Comparison of ENCODE assay signal across 1 cellular context in the genomic region with DNA sequence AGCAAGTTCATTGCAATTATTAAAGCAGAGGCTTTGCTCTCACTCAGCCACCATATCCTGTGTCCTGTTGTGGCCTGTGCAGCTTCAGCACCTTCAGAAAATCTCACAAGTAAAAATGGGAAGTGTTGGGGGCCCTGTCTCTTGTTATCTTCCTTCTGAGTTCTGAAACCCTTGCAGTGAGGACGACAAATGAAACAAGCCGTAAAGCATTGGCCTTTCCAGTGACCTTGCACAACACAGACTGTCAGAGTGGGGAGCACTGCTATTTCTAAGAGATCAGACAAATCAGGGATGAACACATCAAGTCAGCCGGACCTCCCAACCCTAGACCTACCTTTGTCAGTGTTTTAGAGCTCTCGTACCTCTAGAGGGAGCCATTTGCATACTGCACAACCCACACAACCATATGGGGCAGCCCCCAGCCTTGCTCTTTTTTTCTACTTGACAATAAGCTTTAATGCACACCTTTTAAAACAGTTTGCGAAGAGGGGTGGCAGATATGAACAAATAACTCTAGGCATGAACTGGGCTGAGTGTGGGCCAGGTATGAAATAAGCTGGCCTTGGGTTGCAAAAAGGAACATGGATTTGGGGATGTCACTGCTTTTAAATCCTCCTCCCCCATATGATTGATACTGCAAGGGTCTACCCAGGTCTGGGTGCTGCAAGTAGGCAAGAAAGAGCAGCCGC.
A peak's percentile ranks its signal among the peaks of the same experiment; 100 is the strongest.
TF ChIP-seq lines count a peak whose summit lies in the region.

No MANE protein-coding gene starts in this region.

TF ChIP-seq in K562, 482 proteins besides CTCF, POLR2A, EP300 and RAD21 (continued from another document):
- TF ChIP-seq, protein P1, sequence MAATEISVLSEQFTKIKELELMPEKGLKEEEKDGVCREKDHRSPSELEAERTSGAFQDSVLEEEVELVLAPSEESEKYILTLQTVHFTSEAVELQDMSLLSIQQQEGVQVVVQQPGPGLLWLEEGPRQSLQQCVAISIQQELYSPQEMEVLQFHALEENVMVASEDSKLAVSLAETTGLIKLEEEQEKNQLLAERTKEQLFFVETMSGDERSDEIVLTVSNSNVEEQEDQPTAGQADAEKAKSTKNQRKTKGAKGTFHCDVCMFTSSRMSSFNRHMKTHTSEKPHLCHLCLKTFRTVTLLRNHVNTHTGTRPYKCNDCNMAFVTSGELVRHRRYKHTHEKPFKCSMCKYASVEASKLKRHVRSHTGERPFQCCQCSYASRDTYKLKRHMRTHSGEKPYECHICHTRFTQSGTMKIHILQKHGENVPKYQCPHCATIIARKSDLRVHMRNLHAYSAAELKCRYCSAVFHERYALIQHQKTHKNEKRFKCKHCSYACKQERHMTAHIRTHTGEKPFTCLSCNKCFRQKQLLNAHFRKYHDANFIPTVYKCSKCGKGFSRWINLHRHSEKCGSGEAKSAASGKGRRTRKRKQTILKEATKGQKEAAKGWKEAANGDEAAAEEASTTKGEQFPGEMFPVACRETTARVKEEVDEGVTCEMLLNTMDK (IDR thresholded peaks at IDR 0.05; ENCODE audit: borderline replicate concordance, insufficient read depth, low read depth, low read length, poor library complexity, severe bottlenecking): peak; percentile 5
